ENCODE assay signal across 32 cellular contexts in the genomic region with DNA sequence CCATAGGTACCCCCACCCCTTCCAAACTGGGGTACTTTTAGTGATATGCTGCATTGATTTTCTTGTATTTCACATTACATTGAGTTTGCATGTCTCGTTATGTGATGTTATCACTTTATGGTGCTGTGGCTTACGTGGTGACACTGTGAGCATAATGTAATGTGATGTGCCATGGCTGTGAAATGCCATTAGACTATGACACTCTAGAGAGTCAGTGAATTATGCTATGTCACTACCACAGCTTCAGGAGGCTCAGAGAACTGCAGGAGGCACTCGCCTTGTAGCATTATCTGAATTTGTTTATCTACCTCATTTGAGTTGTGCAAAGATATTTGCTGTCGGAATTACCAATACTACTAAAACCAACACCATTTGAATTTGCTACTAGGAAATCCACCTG.
"Had no signal": no experiment of that assay in that cellular context is flagged by ENCODE, and none has a peak within 500 bp of the region (broad histone marks: within the 10 kb centered on the region; RNA-seq: fewer than 3 reads in every experiment).

No MANE protein-coding gene starts in this region.

- H3K4me1 ChIP-seq: adrenal gland, body of pancreas, esophagus squamous epithelium, gastroesophageal sphincter, heart right ventricle had no signal

- FAIRE-seq: colon, endometrium, endothelial cell of umbilical vein had no signal

- H2AFZ ChIP-seq: hepatocyte had no signal

- H3K9me3 ChIP-seq: adrenal gland, body of pancreas, esophagus squamous epithelium, gastroesophageal sphincter, heart right ventricle had no signal

- H3K4me3 ChIP-seq: body of pancreas, esophagus squamous epithelium, gastroesophageal sphincter, heart right ventricle, hepatocyte had no signal

- H3K4me2 ChIP-seq: hepatocyte had no signal

- DNase-seq: activated B cell treated with CpG ODN at 0.5 μM for 24 hours; activated CD4-positive, alpha-beta T cell treated with anti-CD3 and anti-CD28 coated beads for 48 hours; activated CD4-positive, alpha-beta T cell treated with anti-CD3 and anti-CD28 coated beads, Interleukin-2, amount 50 U/mL, for 1 hour; activated CD4-positive, alpha-beta T cell treated with anti-CD3 and anti-CD28 coated beads, Interleukin-2, amount 50 U/mL, for 48 hours; activated CD8-positive, alpha-beta memory T cell treated with anti-CD3 and anti-CD28 coated beads for 24 hours; activated CD8-positive, alpha-beta T cell treated with anti-CD3 and anti-CD28 coated beads for 36 hours; activated effector memory CD4-positive, alpha-beta T cell treated with anti-CD3 and anti-CD28 coated beads, Interleukin-2, amount 50 U/mL, for 16 hours; activated naive CD4-positive, alpha-beta T cell treated with anti-CD3 and anti-CD28 coated beads for 36 hours; activated naive CD8-positive, alpha-beta T cell treated with anti-CD3 and anti-CD28 coated beads for 36 hours; activated naive CD8-positive, alpha-beta T cell treated with anti-CD3 and anti-CD28 coated beads, Interleukin-2, amount 50 U/mL, for 24 hours; activated T-cell treated with anti-CD3 and anti-CD28 coated beads, Interleukin-2, amount 50 U/mL, for 4 hours; adrenal gland; amygdala; aorta; body of pancreas; caudate nucleus; cortex of kidney; dermis blood vessel endothelial cell; effector CD4-positive, alpha-beta T cell; effector memory CD8-positive, alpha-beta T cell; esophagus squamous epithelium; foreskin melanocyte; heart right ventricle; T1000; WERI-Rb-1 had no signal

- H3K27me3 ChIP-seq: adrenal gland, body of pancreas, gastroesophageal sphincter, heart right ventricle, hepatocyte had no signal

- H3K27ac ChIP-seq: adrenal gland, body of pancreas, epithelial cell of prostate, esophagus squamous epithelium, gastroesophageal sphincter, heart right ventricle, hepatocyte, WERI-Rb-1 had no signal

- H3K79me2 ChIP-seq: hepatocyte had no signal

- H3K36me3 ChIP-seq: adrenal gland, esophagus squamous epithelium, gastroesophageal sphincter, heart right ventricle, WERI-Rb-1 had no signal

- ATAC-seq: activated CD4-positive, CD25-positive, alpha-beta regulatory T cell treated with anti-CD3 and anti-CD28 coated beads, Interleukin-2, amount 50 U/mL, for 24 hours; activated CD8-positive, alpha-beta T cell treated with anti-CD3 and anti-CD28 coated beads for 36 hours; activated naive CD8-positive, alpha-beta T cell treated with anti-CD3 and anti-CD28 coated beads, Interleukin-2, amount 50 U/mL, for 24 hours; activated T-cell treated with anti-CD3 and anti-CD28 coated beads, Interleukin-2, amount 50 U/mL, for 4 hours; body of pancreas; effector memory CD8-positive, alpha-beta T cell; gastroesophageal sphincter; heart right ventricle had no signal
